ENCODE assay signal across 1 cellular context in genomic region chr12:63843613-63844390, GRCh38.
TF ChIP-seq lines count a peak whose summit lies in the region.

No MANE protein-coding gene starts in this region.

TF ChIP-seq in HepG2, 621 proteins besides CTCF, POLR2A, EP300 and RAD21 (continued from another document and continues in another):
- TF ChIP-seq ZHX1 (CRISPR knock-in tag; IDR thresholded peaks at IDR 0.05; ENCODE audit: low read depth) (peak; percentile 90; the same call in 1 of the 2 replicates), NFKB2 (CRISPR knock-in tag; IDR thresholded peaks at IDR 0.05; ENCODE audit: borderline replicate concordance) (peak; percentile 79; the same call in 1 of the 2 replicates), ZNF709 (CRISPR knock-in tag; IDR thresholded peaks at IDR 0.05) (0 out of 2 replicates have a peak, but pooled peaks have one; percentile 30), ZNF317 (CRISPR knock-in tag; IDR thresholded peaks at IDR 0.05) (no peak), NR2F6 (IDR thresholded peaks at IDR 0.05) (no peak), NR2F6 (CRISPR knock-in tag; IDR thresholded peaks at IDR 0.05) (peak; percentile 54; the same call in 1 of the 2 replicates), HINFP (CRISPR knock-in tag; IDR thresholded peaks at IDR 0.05; ENCODE audit: low read depth) (peak; percentile 94), GRHL1 (CRISPR knock-in tag; conservative IDR thresholded peaks at IDR 0.05) (no peak), MXD3 (CRISPR knock-in tag; IDR thresholded peaks at IDR 0.05) (peak; percentile 39; the same call in 1 of the 2 replicates), SPEN (CRISPR knock-in tag; IDR thresholded peaks at IDR 0.05; ENCODE audit: low read depth) (no peak), SIX4 (CRISPR knock-in tag; IDR thresholded peaks at IDR 0.05) (0 out of 2 replicates have a peak, but pooled peaks have one; percentile 28), REPIN1 (CRISPR knock-in tag; IDR thresholded peaks at IDR 0.05; ENCODE audit: borderline replicate concordance, low read depth) (peak; percentile 74), HNF1B (CRISPR knock-in tag; IDR thresholded peaks at IDR 0.05) (peak; percentile 52; the same call in 1 of the 2 replicates), DR1 (CRISPR knock-in tag; IDR thresholded peaks at IDR 0.05) (peak; percentile 55; the same call in 1 of the 2 replicates), PHB2 (IDR thresholded peaks at IDR 0.05; ENCODE audit: partially characterized antibody) (no peak), HMG20B (CRISPR knock-in tag; conservative IDR thresholded peaks at IDR 0.05) (no peak), ZNF253 (CRISPR knock-in tag; IDR thresholded peaks at IDR 0.05; ENCODE audit: borderline replicate concordance) (0 out of 2 replicates have a peak, but pooled peaks have one; percentile 49), HDAC2 (CRISPR knock-in tag; IDR thresholded peaks at IDR 0.05) (peak; percentile 73), ZNF552 (CRISPR knock-in tag; IDR thresholded peaks at IDR 0.05; ENCODE audit: borderline replicate concordance) (0 out of 2 replicates have a peak, but pooled peaks have one; percentile 43), ARNTL (CRISPR knock-in tag; IDR thresholded peaks at IDR 0.05) (peak; percentile 77), MTF1 (CRISPR knock-in tag; IDR thresholded peaks at IDR 0.05) (no peak), KMT2B (CRISPR knock-in tag; IDR thresholded peaks at IDR 0.05) (peak; percentile 78), ZNF770 (CRISPR knock-in tag; IDR thresholded peaks at IDR 0.05) (peak; percentile 92), POGK (CRISPR knock-in tag; conservative IDR thresholded peaks at IDR 0.05) (peak; percentile 93), XRCC5 (optimal IDR thresholded peaks at IDR 0.05; ENCODE audit: low read length) (peak; percentile 54), ZNF230 (CRISPR knock-in tag; IDR thresholded peaks at IDR 0.05) (peak; percentile 45; the same call in 1 of the 2 replicates), ZNF816 (CRISPR knock-in tag; IDR thresholded peaks at IDR 0.05; ENCODE audit: borderline replicate concordance) (no peak), CBX5 (CRISPR knock-in tag; IDR thresholded peaks at IDR 0.05; ENCODE audit: borderline replicate concordance) (peak; percentile 66; the same call in 1 of the 2 replicates), RERE (CRISPR knock-in tag; IDR thresholded peaks at IDR 0.05; ENCODE audit: low read depth) (0 out of 2 replicates have a peak, but pooled peaks have one; percentile 23), KMT2A (CRISPR knock-in tag; IDR thresholded peaks at IDR 0.05) (peak; percentile 90), ZSCAN29 (CRISPR knock-in tag; conservative IDR thresholded peaks at IDR 0.05) (peak; percentile 90; the same call in 1 of the 2 replicates), E2F1 (CRISPR knock-in tag; IDR thresholded peaks at IDR 0.05) (peak; percentile 19; the same call in 1 of the 2 replicates), RELA (CRISPR knock-in tag; IDR thresholded peaks at IDR 0.05) (0 out of 2 replicates have a peak, but pooled peaks have one; percentile 52), CCDC6 (CRISPR knock-in tag; IDR thresholded peaks at IDR 0.05) (peak; percentile 88; the same call in 1 of the 2 replicates), IRX3 (CRISPR knock-in tag; IDR thresholded peaks at IDR 0.05; ENCODE audit: borderline replicate concordance, low read depth) (no peak), RNF219 (CRISPR knock-in tag; IDR thresholded peaks at IDR 0.05) (no peak), ZNF484 (CRISPR knock-in tag; IDR thresholded peaks at IDR 0.05; ENCODE audit: borderline replicate concordance, low read depth) (no peak)
